In the genomic region with DNA sequence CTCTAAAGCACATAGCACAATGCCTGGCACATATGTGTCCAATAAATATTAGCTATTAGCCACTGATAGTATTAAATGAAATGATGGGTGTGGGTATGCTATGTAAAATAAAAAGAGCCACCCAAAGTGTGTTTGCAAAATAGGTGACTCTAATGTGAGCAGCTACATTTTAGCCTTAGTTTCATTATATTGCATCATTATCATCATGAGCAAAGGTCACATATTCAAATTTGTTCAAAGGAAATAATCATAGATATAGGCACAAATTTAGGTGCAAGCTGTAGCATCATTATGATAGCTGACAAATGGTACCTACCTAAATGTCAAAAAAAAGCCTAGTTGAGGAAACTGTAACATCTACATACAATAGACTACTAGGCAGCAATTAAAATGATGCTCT, we compare ENCODE assay signal across 39 cellular contexts.
"Had no signal": no experiment of that assay in that cellular context is flagged by ENCODE, and none has a peak within 500 bp of the region (broad histone marks: within the 10 kb centered on the region; RNA-seq: fewer than 3 reads in every experiment).

No MANE protein-coding gene starts in this region.

- FAIRE-seq: bronchial epithelial cell had no signal

- H3K27ac Mint-ChIP-seq: activated naive CD4-positive, alpha-beta T cell treated with anti-CD3 and anti-CD28 coated beads for 36 hours; activated naive CD4-positive, alpha-beta T cell treated with anti-CD3 and anti-CD28 coated beads, Interleukin-2, amount 10 ng/mL, durations not matched to agents 7 days and 5 days; activated naive CD4-positive, alpha-beta T cell treated with anti-CD3 and anti-CD28 coated beads, Interleukin-2, amount 50 U/mL, for 24 hours; activated naive CD4-positive, alpha-beta T cell treated with anti-CD3 and anti-CD28 coated beads, Interleukin-2, amount 50 U/mL, for 72 hours; activated naive CD8-positive, alpha-beta T cell; activated naive CD8-positive, alpha-beta T cell treated with anti-CD3 and anti-CD28 coated beads for 36 hours; activated naive CD8-positive, alpha-beta T cell treated with anti-CD3 and anti-CD28 coated beads, Interleukin-2, amount 10 ng/mL, durations not matched to agents 7 days and 5 days; activated naive CD8-positive, alpha-beta T cell treated with anti-CD3 and anti-CD28 coated beads, Interleukin-2, amount 50 U/mL, for 24 hours; activated T-cell treated with anti-CD3 and anti-CD28 coated beads, Interleukin-2, amount 50 U/mL, for 24 hours; activated T-cell treated with anti-CD3 and anti-CD28 coated beads, Interleukin-2, amount 50 U/mL, for 72 hours; activated T-helper 1 cell treated with anti-CD3 and anti-CD28 coated beads, Interleukin-12 subunit alpha, Interleukin-12 subunit beta, Interleukin-2, Interleukin-4 antibody, amounts not matched to agents 30 ng/mL and 10 ng/mL and 1 ng/mL, durations not matched to agents 14 hours and 24 hours and 36 hours; activated T-helper 17 cell treated with anti-CD3 and anti-CD28 coated beads, Interleukin-2, amount 50 U/mL, for 72 hours; activated T-helper 2 cell treated with anti-CD3 and anti-CD28 coated beads, Interferon-gamma antibody, Interleukin-2, Interleukin-4, amounts not matched to agents 10 μg/mL and 5 μg/mL and 100 μg/mL, durations not matched to agents 14 hours and 24 hours and 36 hours; brain had no signal

- H3K27me3 ChIP-seq: ascending aorta, body of pancreas, brain microvascular endothelial cell, cardiac muscle cell had no signal

- H3K27ac ChIP-seq: adrenal gland, ascending aorta, body of pancreas, brain microvascular endothelial cell, breast epithelium, cardiac muscle cell had no signal

- H3K4me1 Mint-ChIP-seq: activated naive CD4-positive, alpha-beta T cell treated with anti-CD3 and anti-CD28 coated beads, Interleukin-2, amount 10 ng/mL, durations not matched to agents 7 days and 5 days; activated naive CD4-positive, alpha-beta T cell treated with anti-CD3 and anti-CD28 coated beads, Interleukin-2, amount 50 U/mL, for 24 hours; activated naive CD8-positive, alpha-beta T cell treated with anti-CD3 and anti-CD28 coated beads for 36 hours; activated naive CD8-positive, alpha-beta T cell treated with anti-CD3 and anti-CD28 coated beads, Interleukin-2, amount 10 ng/mL, durations not matched to agents 7 days and 5 days; activated naive CD8-positive, alpha-beta T cell treated with anti-CD3 and anti-CD28 coated beads, Interleukin-2, amount 50 U/mL, for 24 hours; activated T-helper 17 cell treated with anti-CD3 and anti-CD28 coated beads, Interleukin-2, amount 50 U/mL, for 72 hours; brain; central memory CD8-positive, alpha-beta T cell had no signal

- H3K9me3 Mint-ChIP-seq: activated naive CD4-positive, alpha-beta T cell treated with anti-CD3 and anti-CD28 coated beads for 36 hours; activated naive CD4-positive, alpha-beta T cell treated with anti-CD3 and anti-CD28 coated beads, Interleukin-2, amount 10 ng/mL, durations not matched to agents 7 days and 5 days; activated naive CD4-positive, alpha-beta T cell treated with anti-CD3 and anti-CD28 coated beads, Interleukin-2, amount 50 U/mL, for 24 hours; activated naive CD4-positive, alpha-beta T cell treated with anti-CD3 and anti-CD28 coated beads, Interleukin-2, amount 50 U/mL, for 72 hours; activated naive CD8-positive, alpha-beta T cell treated with anti-CD3 and anti-CD28 coated beads for 36 hours; activated naive CD8-positive, alpha-beta T cell treated with anti-CD3 and anti-CD28 coated beads, Interleukin-2, amount 10 ng/mL, durations not matched to agents 7 days and 5 days; activated naive CD8-positive, alpha-beta T cell treated with anti-CD3 and anti-CD28 coated beads, Interleukin-2, amount 50 U/mL, for 24 hours; activated T-cell treated with anti-CD3 and anti-CD28 coated beads, Interleukin-2, amount 50 U/mL, for 24 hours; activated T-cell treated with anti-CD3 and anti-CD28 coated beads, Interleukin-2, amount 50 U/mL, for 4 hours; activated T-cell treated with anti-CD3 and anti-CD28 coated beads, Interleukin-2, amount 50 U/mL, for 72 hours; activated T-helper 1 cell treated with anti-CD3 and anti-CD28 coated beads, Interleukin-12 subunit alpha, Interleukin-12 subunit beta, Interleukin-2, Interleukin-4 antibody, amounts not matched to agents 30 ng/mL and 10 ng/mL and 1 ng/mL, durations not matched to agents 14 hours and 24 hours and 36 hours; activated T-helper 17 cell treated with anti-CD3 and anti-CD28 coated beads, Interleukin-2, amount 50 U/mL, for 72 hours; activated T-helper 2 cell treated with anti-CD3 and anti-CD28 coated beads, Interferon-gamma antibody, Interleukin-2, Interleukin-4, amounts not matched to agents 10 μg/mL and 5 μg/mL and 100 μg/mL, durations not matched to agents 14 hours and 24 hours and 36 hours; brain; central memory CD8-positive, alpha-beta T cell had no signal

- H3K4me3 ChIP-seq: adrenal gland, ascending aorta, body of pancreas, breast epithelium, cardiac muscle cell had no signal

- H3K36me3 ChIP-seq: adrenal gland, ascending aorta, brain microvascular endothelial cell, breast epithelium, cardiac muscle cell had no signal

- H3K36me3 Mint-ChIP-seq: activated naive CD4-positive, alpha-beta T cell treated with anti-CD3 and anti-CD28 coated beads, Interleukin-2, amount 10 ng/mL, durations not matched to agents 7 days and 5 days; activated naive CD4-positive, alpha-beta T cell treated with anti-CD3 and anti-CD28 coated beads, Interleukin-2, amount 50 U/mL, for 24 hours; activated naive CD4-positive, alpha-beta T cell treated with anti-CD3 and anti-CD28 coated beads, Interleukin-2, amount 50 U/mL, for 72 hours; activated naive CD8-positive, alpha-beta T cell; activated naive CD8-positive, alpha-beta T cell treated with anti-CD3 and anti-CD28 coated beads for 36 hours; activated naive CD8-positive, alpha-beta T cell treated with anti-CD3 and anti-CD28 coated beads, Interleukin-2, amount 10 ng/mL, durations not matched to agents 7 days and 5 days; brain had no signal

- H3K4me3 Mint-ChIP-seq: activated naive CD4-positive, alpha-beta T cell treated with anti-CD3 and anti-CD28 coated beads for 36 hours; activated naive CD4-positive, alpha-beta T cell treated with anti-CD3 and anti-CD28 coated beads, Interleukin-2, amount 10 ng/mL, durations not matched to agents 7 days and 5 days; activated naive CD4-positive, alpha-beta T cell treated with anti-CD3 and anti-CD28 coated beads, Interleukin-2, amount 50 U/mL, for 24 hours; activated naive CD8-positive, alpha-beta T cell; activated naive CD8-positive, alpha-beta T cell treated with anti-CD3 and anti-CD28 coated beads for 36 hours; activated naive CD8-positive, alpha-beta T cell treated with anti-CD3 and anti-CD28 coated beads, Interleukin-2, amount 10 ng/mL, durations not matched to agents 7 days and 5 days; activated naive CD8-positive, alpha-beta T cell treated with anti-CD3 and anti-CD28 coated beads, Interleukin-2, amount 50 U/mL, for 24 hours; activated T-cell treated with anti-CD3 and anti-CD28 coated beads, Interleukin-2, amount 50 U/mL, for 24 hours; activated T-cell treated with anti-CD3 and anti-CD28 coated beads, Interleukin-2, amount 50 U/mL, for 4 hours; activated T-cell treated with anti-CD3 and anti-CD28 coated beads, Interleukin-2, amount 50 U/mL, for 72 hours; activated T-helper 1 cell treated with anti-CD3 and anti-CD28 coated beads, Interleukin-12 subunit alpha, Interleukin-12 subunit beta, Interleukin-2, Interleukin-4 antibody, amounts not matched to agents 30 ng/mL and 10 ng/mL and 1 ng/mL, durations not matched to agents 14 hours and 24 hours and 36 hours; activated T-helper 17 cell treated with anti-CD3 and anti-CD28 coated beads, Interleukin-2, amount 50 U/mL, for 72 hours; brain; central memory CD8-positive, alpha-beta T cell had no signal

- DNase-seq: activated effector memory CD4-positive, alpha-beta T cell treated with anti-CD3 and anti-CD28 coated beads, Interleukin-2, amount 50 U/mL, for 16 hours; activated effector memory CD4-positive, alpha-beta T cell treated with Interleukin-2 at 50 U/mL for 16 hours; activated gamma-delta T cell; activated gamma-delta T cell treated with Interleukin-2 at 50 U/mL for 16 hours; activated naive CD4-positive, alpha-beta T cell; activated naive CD4-positive, alpha-beta T cell treated with anti-CD3 and anti-CD28 coated beads for 36 hours; activated naive CD4-positive, alpha-beta T cell treated with anti-CD3 and anti-CD28 coated beads, Interleukin-2, amount 10 ng/mL, durations not matched to agents 7 days and 5 days; activated naive CD4-positive, alpha-beta T cell treated with anti-CD3 and anti-CD28 coated beads, Interleukin-2, amount 50 U/mL, for 16 hours; activated naive CD4-positive, alpha-beta T cell treated with Interleukin-2 at 50 U/mL for 16 hours; activated naive CD8-positive, alpha-beta T cell treated with anti-CD3 and anti-CD28 coated beads for 36 hours; activated naive CD8-positive, alpha-beta T cell treated with anti-CD3 and anti-CD28 coated beads, Interleukin-2, amount 10 ng/mL, durations not matched to agents 7 days and 5 days; activated naive CD8-positive, alpha-beta T cell treated with anti-CD3 and anti-CD28 coated beads, Interleukin-2, amount 50 U/mL, for 24 hours; activated T-cell treated with anti-CD3 and anti-CD28 coated beads, Interleukin-2, amount 50 U/mL, for 1 hour; activated T-cell treated with anti-CD3 and anti-CD28 coated beads, Interleukin-2, amount 50 U/mL, for 24 hours; activated T-cell treated with anti-CD3 and anti-CD28 coated beads, Interleukin-2, amount 50 U/mL, for 4 hours; activated T-cell treated with anti-CD3 and anti-CD28 coated beads, Interleukin-2, amount 50 U/mL, for 48 hours; activated T-cell treated with anti-CD3 and anti-CD28 coated beads, Interleukin-2, amount 50 U/mL, for 72 hours; adrenal gland; amniotic stem cell; amygdala; anterior cingulate cortex; aorta; body of pancreas; brain microvascular endothelial cell; caudate nucleus; central memory CD4-positive, alpha-beta T cell; cerebellar nuclear complex had no signal

- ATAC-seq: activated naive CD4-positive, alpha-beta T cell treated with anti-CD3 and anti-CD28 coated beads, Interleukin-2, amount 50 U/mL, for 72 hours; activated naive CD8-positive, alpha-beta T cell treated with anti-CD3 and anti-CD28 coated beads, Interleukin-2, amount 50 U/mL, for 24 hours; activated T-cell treated with anti-CD3 and anti-CD28 coated beads, Interleukin-2, amount 50 U/mL, for 4 hours; activated T-cell treated with anti-CD3 and anti-CD28 coated beads, Interleukin-2, amount 50 U/mL, for 72 hours; activated T-helper 17 cell treated with anti-CD3 and anti-CD28 coated beads, Interleukin-2, amount 50 U/mL, for 72 hours; body of pancreas had no signal

- H3K27me3 Mint-ChIP-seq: activated naive CD4-positive, alpha-beta T cell treated with anti-CD3 and anti-CD28 coated beads, Interleukin-2, amount 10 ng/mL, durations not matched to agents 7 days and 5 days; activated naive CD4-positive, alpha-beta T cell treated with anti-CD3 and anti-CD28 coated beads, Interleukin-2, amount 50 U/mL, for 24 hours; activated naive CD8-positive, alpha-beta T cell; activated naive CD8-positive, alpha-beta T cell treated with anti-CD3 and anti-CD28 coated beads for 36 hours; activated naive CD8-positive, alpha-beta T cell treated with anti-CD3 and anti-CD28 coated beads, Interleukin-2, amount 10 ng/mL, durations not matched to agents 7 days and 5 days; activated naive CD8-positive, alpha-beta T cell treated with anti-CD3 and anti-CD28 coated beads, Interleukin-2, amount 50 U/mL, for 24 hours; activated T-helper 17 cell treated with anti-CD3 and anti-CD28 coated beads, Interleukin-2, amount 50 U/mL, for 72 hours; brain; central memory CD8-positive, alpha-beta T cell had no signal

- H3K9me3 ChIP-seq: adrenal gland, ascending aorta, body of pancreas, breast epithelium had no signal

- H3K4me1 ChIP-seq: adrenal gland, ascending aorta, body of pancreas, breast epithelium had no signal
